ENCODE assay signal across 13 cellular contexts in the genomic region with DNA sequence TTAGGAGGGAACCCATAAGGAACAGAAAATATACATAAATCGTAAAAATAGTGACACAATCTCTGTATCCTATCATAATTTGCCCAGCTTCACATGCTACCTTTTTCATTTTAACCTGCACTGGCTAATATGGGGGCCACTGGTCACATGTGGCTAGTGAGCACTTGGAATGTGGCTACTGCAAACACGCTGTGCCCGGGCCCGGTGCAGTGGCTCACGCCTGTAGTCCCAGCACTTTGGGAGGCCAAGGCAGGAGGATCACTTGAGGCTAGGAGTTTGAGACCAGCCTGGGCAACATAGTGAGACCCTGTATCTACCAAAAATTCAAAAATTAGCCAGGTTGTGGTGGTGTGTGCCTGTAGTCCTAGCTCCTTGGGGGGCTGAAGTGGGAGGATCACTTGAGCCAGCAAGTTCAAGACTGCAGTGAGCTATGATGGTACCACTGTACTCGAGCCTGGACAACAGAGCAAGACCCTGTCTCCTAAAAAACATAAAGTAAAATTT. TPM values are rescaled to one million over a fixed set of nuclear protein-coding genes. Genes with fewer than 3 reads are reported as not detected.
DNase-seq lines count a peak whose midpoint lies in the region; ATAC-seq and TF ChIP-seq lines count a peak whose summit lies in the region.
"Had no signal": no experiment of that assay in that cellular context is flagged by ENCODE, and none has a peak within 500 bp of the region (broad histone marks: within the 10 kb centered on the region; RNA-seq: fewer than 3 reads in every experiment).

No MANE protein-coding gene starts in this region.

- H3K4me1 Mint-ChIP-seq in activated naive CD8-positive, alpha-beta T cell treated with anti-CD3 and anti-CD28 coated beads, Interleukin-2, amount 10 ng/mL, durations not matched to agents 7 days and 5 days = peaks cover 35% of the 10 kb centered on the region
- peaks cover 31 to 39% (median 35%) of the 10 kb centered on the region in 3 donors for H3K4me1 Mint-ChIP-seq in naive B cell

- peak overlapping the region; percentile 48 for H3K27ac Mint-ChIP-seq in activated naive CD8-positive, alpha-beta T cell treated with anti-CD3 and anti-CD28 coated beads, Interleukin-2, amount 10 ng/mL, durations not matched to agents 7 days and 5 days
- H3K27ac Mint-ChIP-seq in naive B cell = peak overlapping the region in 5 of 6 donors; percentile 39 to 100 (median 99)

- no peak for ATAC-seq in heart right ventricle
- no peak for ATAC-seq in left cardiac atrium
- ATAC-seq in activated naive CD8-positive, alpha-beta T cell treated with anti-CD3 and anti-CD28 coated beads, Interleukin-2, amount 10 ng/mL, durations not matched to agents 7 days and 5 days (ENCODE audit: low read depth) = no peak
- no peak for ATAC-seq in naive B cell (ENCODE audit: low read depth in 2 of 2)
- ATAC-seq: left colon had no signal

- no peaks in the 10 kb centered on the region for H3K27me3 ChIP-seq in heart right ventricle
- no peaks in the 10 kb centered on the region for H3K27me3 ChIP-seq in uterus
- H3K27me3 ChIP-seq: hepatocyte, neutrophil had no signal

- peaks cover 9% of the 10 kb centered on the region for H3K36me3 Mint-ChIP-seq in activated naive CD8-positive, alpha-beta T cell treated with anti-CD3 and anti-CD28 coated beads, Interleukin-2, amount 10 ng/mL, durations not matched to agents 7 days and 5 days
- peaks cover 0 to 8% of the 10 kb centered on the region in 2 donors for H3K36me3 Mint-ChIP-seq in naive B cell

- peaks cover 0 to 49% (median 26%) of the 10 kb centered on the region in 9 donors for H3K4me1 ChIP-seq in heart right ventricle
- no peaks in the 10 kb centered on the region for H3K4me1 ChIP-seq in uterus

- no peak overlapping the region for H3K4me3 Mint-ChIP-seq in activated naive CD8-positive, alpha-beta T cell treated with anti-CD3 and anti-CD28 coated beads, Interleukin-2, amount 10 ng/mL, durations not matched to agents 7 days and 5 days
- H3K4me3 Mint-ChIP-seq in naive B cell = peak overlapping the region in 3 of 8 donors; percentile 25 to 97 (median 90)

- POLR2A ChIA-PET in activated naive CD8-positive, alpha-beta T cell treated with anti-CD3 and anti-CD28 coated beads, Interleukin-2, amount 10 ng/mL, durations not matched to agents 7 days and 5 days (lab: Charles Lee) = interaction anchor here (0.6 to 5.2 kb wide), 3 partner anchors 39 to 114 kb away, joined by 3 to 60 read pairs (median 25); a partner anchor contains a TSS

- H3K9me3 ChIP-seq in heart right ventricle = no peaks in the 10 kb centered on the region
- H3K9me3 ChIP-seq in uterus = no peaks in the 10 kb centered on the region
- H3K9me3 ChIP-seq: neutrophil had no signal

- peak overlapping the region in 8 of 10 donors; percentile 83 to 97 (median 88) for H3K27ac ChIP-seq in heart right ventricle
- peak overlapping the region; percentile 93 to 96 for H3K27ac ChIP-seq in uterus

- H3K4me3 ChIP-seq in heart right ventricle = no peak overlapping the region
- H3K4me3 ChIP-seq in uterus = no peak overlapping the region

- intact Hi-C loops in heart right ventricle (cut with DNase I) (loop anchor here in 4 of 10 donors (2.0 to 10.0 kb wide), 3 partner anchors 105 to 109 kb away; a partner anchor contains a TSS), left cardiac atrium (cut with DNase I) (no loop called here), uterus (cut with DNase I; ENCODE audit: low total_unique reads) (no loop called here)

- TF ChIP-seq CTCF in heart right ventricle (IDR thresholded peaks at IDR 0.05) (no peak), uterus (IDR thresholded peaks at IDR 0.05) (no peak)

- H3K36me3 ChIP-seq in heart right ventricle (peaks cover 0 to 38% (median 0%) of the 10 kb centered on the region in 9 donors), uterus (no peaks in the 10 kb centered on the region)

- no peaks in the 10 kb centered on the region for H3K27me3 Mint-ChIP-seq in activated naive CD8-positive, alpha-beta T cell treated with anti-CD3 and anti-CD28 coated beads, Interleukin-2, amount 10 ng/mL, durations not matched to agents 7 days and 5 days
- no peaks in the 10 kb centered on the region for H3K27me3 Mint-ChIP-seq in naive B cell

- 96% methylated on average over 6 of the region's 6 CpGs for WGBS in heart right ventricle, 2 donors

- H3K9me3 Mint-ChIP-seq in activated naive CD8-positive, alpha-beta T cell treated with anti-CD3 and anti-CD28 coated beads, Interleukin-2, amount 10 ng/mL, durations not matched to agents 7 days and 5 days = no peaks in the 10 kb centered on the region
- no peaks in the 10 kb centered on the region for H3K9me3 Mint-ChIP-seq in naive B cell

- no peak for DNase-seq in heart right ventricle
- no peak for DNase-seq in left cardiac atrium
- no peak for DNase-seq in activated naive CD8-positive, alpha-beta T cell treated with anti-CD3 and anti-CD28 coated beads, Interleukin-2, amount 10 ng/mL, durations not matched to agents 7 days and 5 days
- no peak for DNase-seq in naive B cell
- DNase-seq in uterus = no peak
- DNase-seq in pons (ENCODE audit: low spot score) = no peak
- no peak for DNase-seq in GM19240 (ENCODE audit: insufficient read length, low spot score)
- DNase-seq in NCI-H510A (lab: John Stamatoyannopoulos, UW) = no peak
- DNase-seq: left colon, NCI-H1930, NCI-H774 had no signal

- no peak for TF ChIP-seq POLR2A in uterus (IDR thresholded peaks at IDR 0.05)

RNA-seq across cellular contexts. Expression of a gene that starts 1.5 kb away (rescaled TPM):
- 10 to 100 TPM in 1 of 10 donors, 1 to 10 TPM in 9; 2.5 to 10.6 (median 4.0) TPM for total RNA-seq in heart right ventricle
- polyA plus RNA-seq in heart right ventricle = 10 to 100 TPM in 1 of 2 donors, 1 to 10 TPM in 1; 3.2 to 14.9 TPM
- total RNA-seq in left cardiac atrium = 1 to 10 TPM; 4.7 to 6.7 TPM
- 10 to 100 TPM; 48.4 to 53.0 TPM for total RNA-seq in activated naive CD8-positive, alpha-beta T cell treated with anti-CD3 and anti-CD28 coated beads, Interleukin-2, amount 10 ng/mL, durations not matched to agents 7 days and 5 days
- 100 to 1,000 TPM in 2 of 6 donors, 10 to 100 TPM in 4; 77.0 to 152 (median 99.1) TPM for polyA plus RNA-seq in naive B cell (ENCODE audit: low read depth in 6 of 6)
- 10 to 100 TPM in 3 of 4 donors, 1 to 10 TPM in 1; 7.4 to 44.1 (median 21.5) TPM for total RNA-seq in uterus
